ENCODE assay signal across 1 cellular context in genomic region chr15:55694652-55695150, GRCh38.
A peak's percentile ranks its signal among the peaks of the same experiment; 100 is the strongest.
TF ChIP-seq lines count a peak whose summit lies in the region.

No MANE protein-coding gene starts in this region.

TF ChIP-seq in HEK293, 187 proteins besides CTCF, POLR2A, EP300 and RAD21 (continued from another document and continues in another):
- no peak for TF ChIP-seq ZNF48 (tag by site-specific recombination; IDR thresholded peaks at IDR 0.05)
- peak; percentile 87 for TF ChIP-seq HOXD13 (CRISPR knock-in tag; IDR thresholded peaks at IDR 0.05; ENCODE audit: borderline replicate concordance)
- no peak for TF ChIP-seq KLF7 (tag by site-specific recombination; IDR thresholded peaks at IDR 0.05; ENCODE audit: borderline replicate concordance)
- TF ChIP-seq ZNF341 (tag by site-specific recombination; IDR thresholded peaks at IDR 0.05; ENCODE audit: low read depth), result peak; percentile 41; the same call in 1 of the 2 replicates
- peak; percentile 59 for TF ChIP-seq ZNF18 (tag by site-specific recombination; IDR thresholded peaks at IDR 0.05)
- TF ChIP-seq ZNF169 (tag by site-specific recombination; IDR thresholded peaks at IDR 0.05), result no peak
- no peak for TF ChIP-seq ZNF221 (tag by site-specific recombination; IDR thresholded peaks at IDR 0.05; ENCODE audit: borderline replicate concordance)
- TF ChIP-seq ZNF175 (tag by site-specific recombination; IDR thresholded peaks at IDR 0.05), result no peak
- TF ChIP-seq, protein P1, sequence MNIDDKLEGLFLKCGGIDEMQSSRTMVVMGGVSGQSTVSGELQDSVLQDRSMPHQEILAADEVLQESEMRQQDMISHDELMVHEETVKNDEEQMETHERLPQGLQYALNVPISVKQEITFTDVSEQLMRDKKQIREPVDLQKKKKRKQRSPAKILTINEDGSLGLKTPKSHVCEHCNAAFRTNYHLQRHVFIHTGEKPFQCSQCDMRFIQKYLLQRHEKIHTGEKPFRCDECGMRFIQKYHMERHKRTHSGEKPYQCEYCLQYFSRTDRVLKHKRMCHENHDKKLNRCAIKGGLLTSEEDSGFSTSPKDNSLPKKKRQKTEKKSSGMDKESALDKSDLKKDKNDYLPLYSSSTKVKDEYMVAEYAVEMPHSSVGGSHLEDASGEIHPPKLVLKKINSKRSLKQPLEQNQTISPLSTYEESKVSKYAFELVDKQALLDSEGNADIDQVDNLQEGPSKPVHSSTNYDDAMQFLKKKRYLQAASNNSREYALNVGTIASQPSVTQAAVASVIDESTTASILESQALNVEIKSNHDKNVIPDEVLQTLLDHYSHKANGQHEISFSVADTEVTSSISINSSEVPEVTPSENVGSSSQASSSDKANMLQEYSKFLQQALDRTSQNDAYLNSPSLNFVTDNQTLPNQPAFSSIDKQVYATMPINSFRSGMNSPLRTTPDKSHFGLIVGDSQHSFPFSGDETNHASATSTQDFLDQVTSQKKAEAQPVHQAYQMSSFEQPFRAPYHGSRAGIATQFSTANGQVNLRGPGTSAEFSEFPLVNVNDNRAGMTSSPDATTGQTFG (tag by site-specific recombination; IDR thresholded peaks at IDR 0.05; ENCODE audit: borderline replicate concordance), result no peak
- no peak for TF ChIP-seq ZNF302 (tag by site-specific recombination; IDR thresholded peaks at IDR 0.05; ENCODE audit: low read depth)
- TF ChIP-seq, protein P2, sequence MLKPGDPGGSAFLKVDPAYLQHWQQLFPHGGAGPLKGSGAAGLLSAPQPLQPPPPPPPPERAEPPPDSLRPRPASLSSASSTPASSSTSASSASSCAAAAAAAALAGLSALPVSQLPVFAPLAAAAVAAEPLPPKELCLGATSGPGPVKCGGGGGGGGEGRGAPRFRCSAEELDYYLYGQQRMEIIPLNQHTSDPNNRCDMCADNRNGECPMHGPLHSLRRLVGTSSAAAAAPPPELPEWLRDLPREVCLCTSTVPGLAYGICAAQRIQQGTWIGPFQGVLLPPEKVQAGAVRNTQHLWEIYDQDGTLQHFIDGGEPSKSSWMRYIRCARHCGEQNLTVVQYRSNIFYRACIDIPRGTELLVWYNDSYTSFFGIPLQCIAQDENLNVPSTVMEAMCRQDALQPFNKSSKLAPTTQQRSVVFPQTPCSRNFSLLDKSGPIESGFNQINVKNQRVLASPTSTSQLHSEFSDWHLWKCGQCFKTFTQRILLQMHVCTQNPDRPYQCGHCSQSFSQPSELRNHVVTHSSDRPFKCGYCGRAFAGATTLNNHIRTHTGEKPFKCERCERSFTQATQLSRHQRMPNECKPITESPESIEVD (tag by site-specific recombination; IDR thresholded peaks at IDR 0.05), result peak; percentile 100
- peak; percentile 37; the same call in 1 of the 2 replicates for TF ChIP-seq TRIM28 (IDR thresholded peaks at IDR 0.05; ENCODE audit: borderline replicate concordance, low read length)
- TF ChIP-seq SALL2 (tag by site-specific recombination; IDR thresholded peaks at IDR 0.05; ENCODE audit: borderline replicate concordance), result no peak
- 0 out of 2 replicates have a peak, but pooled peaks have one; percentile 17 for TF ChIP-seq ZNF394 (tag by site-specific recombination; IDR thresholded peaks at IDR 0.05; ENCODE audit: borderline replicate concordance)
- TF ChIP-seq ZNF544 (tag by site-specific recombination; IDR thresholded peaks at IDR 0.05), result no peak
- TF ChIP-seq ZNF501 (tag by site-specific recombination; IDR thresholded peaks at IDR 0.05), result no peak
- TF ChIP-seq ZNF530 (tag by site-specific recombination; IDR thresholded peaks at IDR 0.05; ENCODE audit: low read depth), result no peak
- TF ChIP-seq ZNF37A (tag by site-specific recombination; IDR thresholded peaks at IDR 0.05), result no peak
- no peak for TF ChIP-seq ZNF202 (tag by site-specific recombination; IDR thresholded peaks at IDR 0.05; ENCODE audit: borderline replicate concordance)
- TF ChIP-seq ZFP69B (tag by site-specific recombination; IDR thresholded peaks at IDR 0.05), result no peak
- TF ChIP-seq, protein P3, sequence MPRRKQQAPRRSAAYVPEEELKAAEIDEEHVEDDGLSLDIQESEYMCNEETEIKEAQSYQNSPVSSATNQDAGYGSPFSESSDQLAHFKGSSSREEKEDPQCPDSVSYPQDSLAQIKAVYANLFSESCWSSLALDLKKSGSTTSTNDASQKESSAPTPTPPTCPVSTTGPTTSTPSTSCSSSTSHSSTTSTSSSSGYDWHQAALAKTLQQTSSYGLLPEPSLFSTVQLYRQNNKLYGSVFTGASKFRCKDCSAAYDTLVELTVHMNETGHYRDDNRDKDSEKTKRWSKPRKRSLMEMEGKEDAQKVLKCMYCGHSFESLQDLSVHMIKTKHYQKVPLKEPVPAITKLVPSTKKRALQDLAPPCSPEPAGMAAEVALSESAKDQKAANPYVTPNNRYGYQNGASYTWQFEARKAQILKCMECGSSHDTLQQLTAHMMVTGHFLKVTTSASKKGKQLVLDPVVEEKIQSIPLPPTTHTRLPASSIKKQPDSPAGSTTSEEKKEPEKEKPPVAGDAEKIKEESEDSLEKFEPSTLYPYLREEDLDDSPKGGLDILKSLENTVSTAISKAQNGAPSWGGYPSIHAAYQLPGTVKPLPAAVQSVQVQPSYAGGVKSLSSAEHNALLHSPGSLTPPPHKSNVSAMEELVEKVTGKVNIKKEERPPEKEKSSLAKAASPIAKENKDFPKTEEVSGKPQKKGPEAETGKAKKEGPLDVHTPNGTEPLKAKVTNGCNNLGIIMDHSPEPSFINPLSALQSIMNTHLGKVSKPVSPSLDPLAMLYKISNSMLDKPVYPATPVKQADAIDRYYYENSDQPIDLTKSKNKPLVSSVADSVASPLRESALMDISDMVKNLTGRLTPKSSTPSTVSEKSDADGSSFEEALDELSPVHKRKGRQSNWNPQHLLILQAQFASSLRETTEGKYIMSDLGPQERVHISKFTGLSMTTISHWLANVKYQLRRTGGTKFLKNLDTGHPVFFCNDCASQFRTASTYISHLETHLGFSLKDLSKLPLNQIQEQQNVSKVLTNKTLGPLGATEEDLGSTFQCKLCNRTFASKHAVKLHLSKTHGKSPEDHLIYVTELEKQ (tag by site-specific recombination; IDR thresholded peaks at IDR 0.05; ENCODE audit: borderline replicate concordance), result peak; percentile 75; the same call in 1 of the 2 replicates
- TF ChIP-seq ZNF830 (tag by site-specific recombination; IDR thresholded peaks at IDR 0.05; ENCODE audit: low read depth), result no peak
- TF ChIP-seq ZNF335 (tag by site-specific recombination; conservative IDR thresholded peaks at IDR 0.05), result no peak
- TF ChIP-seq ZXDB (tag by site-specific recombination; IDR thresholded peaks at IDR 0.05), result peak; percentile 88
- no peak for TF ChIP-seq ZNF623 (tag by site-specific recombination; IDR thresholded peaks at IDR 0.05)
- TF ChIP-seq ZNF488 (tag by site-specific recombination; IDR thresholded peaks at IDR 0.05), result 0 out of 2 replicates have a peak, but pooled peaks have one; percentile 18
- peak; percentile 51; the same call in 1 of the 2 replicates for TF ChIP-seq ZNF449 (tag by site-specific recombination; IDR thresholded peaks at IDR 0.05)
- no peak for TF ChIP-seq ZBTB17 (tag by site-specific recombination; IDR thresholded peaks at IDR 0.05)
- TF ChIP-seq ZNF2 (tag by site-specific recombination; IDR thresholded peaks at IDR 0.05), result no peak
- no peak for TF ChIP-seq HOXA7 (CRISPR knock-in tag; IDR thresholded peaks at IDR 0.05; ENCODE audit: borderline replicate concordance)
- TF ChIP-seq KLF9 (tag by site-specific recombination; IDR thresholded peaks at IDR 0.05; ENCODE audit: low read depth), result no peak
- peak; percentile 81 for TF ChIP-seq ZNF629 (tag by site-specific recombination; IDR thresholded peaks at IDR 0.05)
- no peak for TF ChIP-seq ZNF548 (tag by site-specific recombination; IDR thresholded peaks at IDR 0.05)
- peak; percentile 82 for TF ChIP-seq OVOL3 (tag by site-specific recombination; IDR thresholded peaks at IDR 0.05)
- TF ChIP-seq ZBTB1 (tag by site-specific recombination; IDR thresholded peaks at IDR 0.05), result no peak
- TF ChIP-seq GLI2 (tag by site-specific recombination; IDR thresholded peaks at IDR 0.05; ENCODE audit: borderline replicate concordance, low read depth), result peak; percentile 75
- peak; percentile 90; the same call in 1 of the 2 replicates for TF ChIP-seq ZSCAN30 (tag by site-specific recombination; IDR thresholded peaks at IDR 0.05)
- no peak for TF ChIP-seq ZNF514 (tag by site-specific recombination; IDR thresholded peaks at IDR 0.05)
- no peak for TF ChIP-seq ZFHX2 (tag by site-specific recombination; conservative IDR thresholded peaks at IDR 0.05)
- no peak for TF ChIP-seq RBAK (tag by site-specific recombination; IDR thresholded peaks at IDR 0.05)
- 0 out of 2 replicates have a peak, but pooled peaks have one; percentile 36 for TF ChIP-seq ZNF146 (tag by site-specific recombination; IDR thresholded peaks at IDR 0.05)
- TF ChIP-seq ZBTB8A (tag by site-specific recombination; IDR thresholded peaks at IDR 0.05), result peak; percentile 41; the same call in 1 of the 2 replicates
- TF ChIP-seq ZNF24 (tag by site-specific recombination; IDR thresholded peaks at IDR 0.05), result peak; percentile 63
- no peak for TF ChIP-seq YY1 (tag by site-specific recombination; IDR thresholded peaks at IDR 0.05)
- TF ChIP-seq, protein P4, sequence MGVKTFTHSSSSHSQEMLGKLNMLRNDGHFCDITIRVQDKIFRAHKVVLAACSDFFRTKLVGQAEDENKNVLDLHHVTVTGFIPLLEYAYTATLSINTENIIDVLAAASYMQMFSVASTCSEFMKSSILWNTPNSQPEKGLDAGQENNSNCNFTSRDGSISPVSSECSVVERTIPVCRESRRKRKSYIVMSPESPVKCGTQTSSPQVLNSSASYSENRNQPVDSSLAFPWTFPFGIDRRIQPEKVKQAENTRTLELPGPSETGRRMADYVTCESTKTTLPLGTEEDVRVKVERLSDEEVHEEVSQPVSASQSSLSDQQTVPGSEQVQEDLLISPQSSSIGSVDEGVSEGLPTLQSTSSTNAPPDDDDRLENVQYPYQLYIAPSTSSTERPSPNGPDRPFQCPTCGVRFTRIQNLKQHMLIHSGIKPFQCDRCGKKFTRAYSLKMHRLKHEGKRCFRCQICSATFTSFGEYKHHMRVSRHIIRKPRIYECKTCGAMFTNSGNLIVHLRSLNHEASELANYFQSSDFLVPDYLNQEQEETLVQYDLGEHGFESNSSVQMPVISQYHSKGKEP (tag by site-specific recombination; IDR thresholded peaks at IDR 0.05), result peak; percentile 85; the same call in 1 of the 2 replicates
- no peak for TF ChIP-seq ZNF837 (tag by site-specific recombination; IDR thresholded peaks at IDR 0.05)
- peak; percentile 80 for TF ChIP-seq ZNF366 (tag by site-specific recombination; conservative IDR thresholded peaks at IDR 0.05)
- no peak for TF ChIP-seq HIC1 (tag by site-specific recombination; IDR thresholded peaks at IDR 0.05)
- TF ChIP-seq ZNF155 (tag by site-specific recombination; IDR thresholded peaks at IDR 0.05), result no peak
- TF ChIP-seq ZNF580 (tag by site-specific recombination; IDR thresholded peaks at IDR 0.05), result peak; percentile 82; the same call in 1 of the 2 replicates
- TF ChIP-seq ZNF23 (tag by site-specific recombination; IDR thresholded peaks at IDR 0.05; ENCODE audit: borderline replicate concordance), result no peak
- TF ChIP-seq ZNF423 (tag by site-specific recombination; IDR thresholded peaks at IDR 0.05), result no peak
- TF ChIP-seq ZNF585B (tag by site-specific recombination; IDR thresholded peaks at IDR 0.05), result no peak
- no peak for TF ChIP-seq SETDB1 (IDR thresholded peaks at IDR 0.05; ENCODE audit: insufficient read length, low read length)
- peak; percentile 88 for TF ChIP-seq ZNF596 (tag by site-specific recombination; IDR thresholded peaks at IDR 0.05)
- no peak for TF ChIP-seq ZNF670 (tag by site-specific recombination; IDR thresholded peaks at IDR 0.05; ENCODE audit: low read depth)
